8 cellular contexts compared by ENCODE assay signal in the genomic region with DNA sequence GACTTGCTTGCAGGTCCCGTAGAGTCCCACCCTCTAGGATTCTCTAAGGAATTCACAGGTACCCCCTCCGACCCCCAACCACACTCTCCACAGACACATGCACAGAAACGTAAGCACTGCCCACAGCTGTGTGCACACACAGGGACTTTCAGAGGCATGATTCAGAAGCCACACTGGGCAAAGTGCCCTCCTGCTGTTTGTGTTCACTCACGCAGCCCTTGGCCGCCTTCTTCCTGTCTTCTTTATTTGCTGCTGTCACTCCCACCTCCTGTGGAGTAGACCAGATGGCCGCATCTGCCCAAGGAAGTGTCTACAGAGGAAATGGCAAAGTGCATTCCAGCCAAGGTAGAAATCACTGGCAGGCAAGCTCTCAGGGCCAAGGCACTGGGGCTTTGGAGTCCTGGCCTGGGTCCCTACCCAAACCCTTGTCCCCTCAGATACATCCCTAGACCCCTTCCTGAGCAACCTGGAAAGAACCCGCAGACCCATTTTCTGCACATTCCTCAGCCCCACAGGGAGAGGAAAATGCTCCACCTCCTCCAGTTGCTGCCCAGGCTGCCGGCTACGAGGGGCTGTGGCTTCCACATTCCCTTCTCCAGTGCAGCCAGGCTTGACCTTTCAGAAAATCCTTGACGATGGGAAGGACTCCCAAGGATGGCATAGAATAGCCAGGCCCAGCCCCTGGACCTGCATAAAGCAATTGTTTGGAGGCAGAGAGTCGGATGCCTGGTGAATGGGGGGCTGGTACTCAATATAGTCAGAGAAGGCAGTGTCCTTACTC. TPM values are rescaled to one million over a fixed set of nuclear protein-coding genes. Genes with fewer than 3 reads are reported as not detected.
DNase-seq lines count a peak whose midpoint lies in the region; ATAC-seq and TF ChIP-seq lines count a peak whose summit lies in the region.

No MANE protein-coding gene starts in this region.

- H3K4me3 Mint-ChIP-seq in activated naive CD4-positive, alpha-beta T cell treated with anti-CD3 and anti-CD28 coated beads for 36 hours: no peak overlapping the region

- peak; percentile 13 for DNase-seq in activated naive CD4-positive, alpha-beta T cell treated with anti-CD3 and anti-CD28 coated beads for 36 hours
- DNase-seq in activated naive CD4-positive, alpha-beta T cell (lab: John Stamatoyannopoulos, UW): no peak
- DNase-seq in HT1080 (ENCODE audit: low read depth) (peak; percentile 96), RWPE2 (ENCODE audit: low spot score) (no peak), epithelial cell of prostate (ENCODE audit: low read depth, low spot score) (peak; percentile 62), posterior cingulate gyrus (peak in 7 of 10 donors; percentile 61 to 94 (median 80)), COLO829 (ENCODE audit: low spot score) (no peak), GM10248 (ENCODE audit: extremely low spot score) (no peak)

- H3K27ac Mint-ChIP-seq in activated naive CD4-positive, alpha-beta T cell treated with anti-CD3 and anti-CD28 coated beads for 36 hours: no peak overlapping the region

- POLR2A ChIA-PET in GM10248 (lab: Yijun Ruan, JAX): no interaction called here

- no peaks in the 10 kb centered on the region for H3K9me3 ChIP-seq in RWPE2 (ENCODE audit: severe bottlenecking)

- CTCF ChIA-PET in activated naive CD4-positive, alpha-beta T cell treated with anti-CD3 and anti-CD28 coated beads for 36 hours (lab: Charles Lee): no interaction called here
- CTCF ChIA-PET in GM10248 (lab: Yijun Ruan, JAX): interaction anchor here (1.1 to 1.3 kb wide), 2 partner anchors 20 to 142 kb away, joined by 3 to 5 read pairs; no protein-coding TSS in a partner anchor

- H3K27me3 ChIP-seq in RWPE2 (ENCODE audit: insufficient read depth, poor library complexity, severe bottlenecking): no peaks in the 10 kb centered on the region

- no peak overlapping the region for H3K27ac ChIP-seq in RWPE2 (ENCODE audit: poor library complexity, severe bottlenecking)
- no peak overlapping the region for H3K27ac ChIP-seq in epithelial cell of prostate

- ATAC-seq in RWPE2 (ENCODE audit: low read depth): peak; percentile 80

- H3K4me1 ChIP-seq in RWPE2 (ENCODE audit: insufficient read depth, poor library complexity, severe bottlenecking): no peaks in the 10 kb centered on the region

- H3K4me3 ChIP-seq in RWPE2 (ENCODE audit: severe bottlenecking): no peak overlapping the region

- no peaks in the 10 kb centered on the region for H3K27me3 Mint-ChIP-seq in activated naive CD4-positive, alpha-beta T cell treated with anti-CD3 and anti-CD28 coated beads for 36 hours (ENCODE audit: low read depth)

- H3K4me1 Mint-ChIP-seq in activated naive CD4-positive, alpha-beta T cell treated with anti-CD3 and anti-CD28 coated beads for 36 hours (ENCODE audit: low read depth): peaks cover 8% of the 10 kb centered on the region

- no peaks in the 10 kb centered on the region for H3K36me3 Mint-ChIP-seq in activated naive CD4-positive, alpha-beta T cell treated with anti-CD3 and anti-CD28 coated beads for 36 hours (ENCODE audit: low read depth)

- intact Hi-C loops in activated naive CD4-positive, alpha-beta T cell treated with anti-CD3 and anti-CD28 coated beads for 36 hours (cut with micrococcal nuclease): no loop called here
- intact Hi-C loops in posterior cingulate gyrus (cut with DNase I): no loop called here

- no peaks in the 10 kb centered on the region for H3K36me3 ChIP-seq in RWPE2 (ENCODE audit: low read depth)

- TF ChIP-seq CTCF in RWPE2 (IDR thresholded peaks at IDR 0.05; ENCODE audit: poor library complexity, severe bottlenecking) (no peak), GM10248 (IDR thresholded peaks at IDR 0.05; ENCODE audit: control extremely low read depth, extremely low read depth, low read depth, missing control alignments) (no peak)

- no peaks in the 10 kb centered on the region for H3K9me3 Mint-ChIP-seq in activated naive CD4-positive, alpha-beta T cell treated with anti-CD3 and anti-CD28 coated beads for 36 hours

RNA-seq across cellular contexts. Expression of a gene that starts 21.6 kb away (rescaled TPM):
- 1 to 10 TPM; 9.1 to 9.7 TPM for total RNA-seq in activated naive CD4-positive, alpha-beta T cell treated with anti-CD3 and anti-CD28 coated beads for 36 hours
- not detected in 2 replicates for total RNA-seq in HT1080 (2014; rRNA removed; shearing (Covaris generic))
- polyA plus RNA-seq in HT1080 (2015; cell fraction: cytosol; rRNA removed): not detected in 2 replicates
- polyA plus RNA-seq in HT1080 (2015; cell fraction: nucleus; rRNA removed): not detected in 2 replicates

RNA-seq across cellular contexts. Expression of a gene that starts 49.7 kb away (rescaled TPM):
- 1 to 10 TPM; 4.5 to 5.2 TPM for total RNA-seq in activated naive CD4-positive, alpha-beta T cell treated with anti-CD3 and anti-CD28 coated beads for 36 hours
- total RNA-seq in HT1080 (2014; rRNA removed; shearing (Covaris generic)): 7.2 and 8.2 TPM in 2 replicates
- 5.9 and 6.7 TPM in 2 replicates for polyA plus RNA-seq in HT1080 (2015; cell fraction: cytosol; rRNA removed)
- 4.5 and 5.9 TPM in 2 replicates for polyA plus RNA-seq in HT1080 (2015; cell fraction: nucleus; rRNA removed)

Comparison
In these comparisons a context has a peak if more than half of its experiments do, and no peak if none do; other contexts are left out.
1. DNase-seq: peak in activated naive CD4-positive, alpha-beta T cell treated with anti-CD3 and anti-CD28 coated beads for 36 hours (single experiment), HT1080 (single experiment), epithelial cell of prostate (single experiment) and posterior cingulate gyrus (7 of 10); none in activated naive CD4-positive, alpha-beta T cell (0 of 4), RWPE2 (single experiment), COLO829 (single experiment) and GM10248 (single experiment).
2. RNA of a gene that starts 21.6 kb away (total RNA-seq): 9.1 to 9.7 TPM in activated naive CD4-positive, alpha-beta T cell treated with anti-CD3 and anti-CD28 coated beads for 36 hours; not detected in HT1080; every median in the first group is over 10 times any median in the second.